ENCODE assay signal across 8 cellular contexts in genomic region chr14:20332386-20332945, GRCh38. TPM values are rescaled to one million over a fixed set of nuclear protein-coding genes. Genes with fewer than 3 reads are reported as not detected.
A peak's percentile ranks its signal among the peaks of the same experiment; 100 is the strongest.
DNase-seq lines count a peak whose midpoint lies in the region; ATAC-seq, FAIRE-seq and TF ChIP-seq lines count a peak whose summit lies in the region.

No MANE protein-coding gene starts in this region.

- no peak for FAIRE-seq in urothelium cell line (lab: Jason Lieb, UNC)

- H3K14ac ChIP-seq in mesenchymal stem cell (ENCODE audit: low read length in 2 of 2) = no peak overlapping the region

- H3K79me1 ChIP-seq in mesenchymal stem cell (replicated peaks; ENCODE audit: low read length, poor library complexity, severe bottlenecking) = no peaks in the 10 kb centered on the region

- peak in 1 of 2 donors; percentile 12 for ATAC-seq in CD4-positive, CD25-positive, alpha-beta regulatory T cell (ENCODE audit: low read depth in 2 of 2)
- peak; percentile 10 for ATAC-seq in GM21423 (IDR thresholded peaks at IDR 0.05; ENCODE audit: unreplicated experiment)

- peak overlapping the region; percentile 87 for H3K9ac ChIP-seq in mesenchymal stem cell (ENCODE audit: low read length)

- peak overlapping the region; percentile 91 to 100 (median 96) for H3K4me3 Mint-ChIP-seq in CD4-positive, CD25-positive, alpha-beta regulatory T cell

- WGBS in mesenchymal stem cell = under 1% methylated on average over 9 of the region's 9 CpGs

- H2BK15ac ChIP-seq in mesenchymal stem cell (ENCODE audit: low read depth, poor library complexity, severe bottlenecking) = no peak overlapping the region

- peak overlapping the region; percentile 94 for H3K4me3 ChIP-seq in CD4-positive, CD25-positive, alpha-beta regulatory T cell (ENCODE audit: low read depth, low read length)
- H3K4me3 ChIP-seq in coronary artery (peak overlapping the region; percentile 68), mesenchymal stem cell (ENCODE audit: insufficient read depth in 1 of 2, low read depth in 1 of 2, low read length in 2 of 2) (peak overlapping the region; percentile 63 to 85)

- H4K91ac ChIP-seq in mesenchymal stem cell (ENCODE audit: low read length) = no peak overlapping the region

- H4K8ac ChIP-seq in mesenchymal stem cell (ENCODE audit: low read length) = no peak overlapping the region

- no peak overlapping the region for H2BK12ac ChIP-seq in mesenchymal stem cell (ENCODE audit: low read length in 2 of 2)

- no peak for TF ChIP-seq CTCF in coronary artery (IDR thresholded peaks at IDR 0.05)

- H2BK120ac ChIP-seq in mesenchymal stem cell (ENCODE audit: low read depth, low read length) = no peak overlapping the region

- H3K18ac ChIP-seq in mesenchymal stem cell (ENCODE audit: low read depth in 1 of 2, low read length in 2 of 2) = peak overlapping the region; percentile 25 to 87

- no peaks in the 10 kb centered on the region for H3K36me3 ChIP-seq in CD4-positive, CD25-positive, alpha-beta regulatory T cell (ENCODE audit: control insufficient read depth, insufficient read depth, low read length)
- peaks cover 0 to 6% of the 10 kb centered on the region in 2 experiments for H3K36me3 ChIP-seq in mesenchymal stem cell (ENCODE audit: control insufficient read depth in 1 of 2, insufficient read depth in 2 of 2, low read depth in 1 of 2, low read length in 2 of 2)

- no peak for DNase-seq in CD4-positive, CD25-positive, alpha-beta regulatory T cell
- DNase-seq in NCI-H526 (lab: John Stamatoyannopoulos, UW) (peak; percentile 26 to 47), coronary artery (ENCODE audit: low spot score) (no peak), mesenchymal stem cell (peak; percentile 46), urothelium cell line (ENCODE audit: low spot score) (peak; percentile 13), GDM1 (lab: John Stamatoyannopoulos, UW) (no peak)
- DNase-seq in stimulated activated CD4-positive, alpha-beta T cell treated with anti-CD3 and anti-CD28 coated beads, Interleukin-4, amount 100 ng/mL, for 4 hours = no peak

- H3K27me3 Mint-ChIP-seq in CD4-positive, CD25-positive, alpha-beta regulatory T cell = no peaks in the 10 kb centered on the region

- H2BK5ac ChIP-seq in mesenchymal stem cell (ENCODE audit: low read depth, low read length, poor library complexity, severe bottlenecking) = no peak overlapping the region

- H3K27ac Mint-ChIP-seq in CD4-positive, CD25-positive, alpha-beta regulatory T cell = peak overlapping the region; percentile 50 to 99 (median 95)

- H3K4me2 ChIP-seq in mesenchymal stem cell (ENCODE audit: low read length, poor library complexity, severe bottlenecking) = peak overlapping the region; percentile 66

- H3K36me3 Mint-ChIP-seq in CD4-positive, CD25-positive, alpha-beta regulatory T cell = no peaks in the 10 kb centered on the region

- H3K4ac ChIP-seq in mesenchymal stem cell (ENCODE audit: low read depth in 1 of 2, low read length in 2 of 2) = peak overlapping the region in 1 of 2 experiments; percentile 59

- H2AK5ac ChIP-seq in mesenchymal stem cell (ENCODE audit: low read length, severe bottlenecking) = no peak overlapping the region

- H3K9me3 Mint-ChIP-seq in CD4-positive, CD25-positive, alpha-beta regulatory T cell = no peaks in the 10 kb centered on the region

- H2AFZ ChIP-seq in mesenchymal stem cell (ENCODE audit: low read depth, low read length) = peak overlapping the region; percentile 53

- H3K27ac ChIP-seq in CD4-positive, CD25-positive, alpha-beta regulatory T cell (ENCODE audit: insufficient read depth, low read length, poor library complexity, severe bottlenecking) = peak overlapping the region; percentile 75
- H3K27ac ChIP-seq in coronary artery (peak overlapping the region; percentile 81 to 85), mesenchymal stem cell (ENCODE audit: low read length, poor library complexity, severe bottlenecking) (peak overlapping the region; percentile 60)

- peaks cover 15% of the 10 kb centered on the region for H3K4me1 ChIP-seq in CD4-positive, CD25-positive, alpha-beta regulatory T cell (ENCODE audit: control insufficient read depth, insufficient read depth, low read length, poor library complexity, severe bottlenecking)
- H3K4me1 ChIP-seq in mesenchymal stem cell (ENCODE audit: control insufficient read depth, insufficient read depth, low read depth, low read length) = no peaks in the 10 kb centered on the region

- H3K4me1 Mint-ChIP-seq in CD4-positive, CD25-positive, alpha-beta regulatory T cell = peaks cover 17 to 44% (median 32%) of the 10 kb centered on the region in 4 donors

- H3K9me3 ChIP-seq in CD4-positive, CD25-positive, alpha-beta regulatory T cell (ENCODE audit: control insufficient read depth in 2 of 2, low read length in 2 of 2) = no peaks in the 10 kb centered on the region
- no peaks in the 10 kb centered on the region for H3K9me3 ChIP-seq in mesenchymal stem cell (ENCODE audit: control insufficient read depth, low read length)

- no peak overlapping the region for H3K23ac ChIP-seq in mesenchymal stem cell (ENCODE audit: low read length in 2 of 2)

- H3K27me3 ChIP-seq in CD4-positive, CD25-positive, alpha-beta regulatory T cell (ENCODE audit: control insufficient read depth, insufficient read depth, low read length) = no peaks in the 10 kb centered on the region
- H3K27me3 ChIP-seq in mesenchymal stem cell (ENCODE audit: control insufficient read depth in 1 of 2, insufficient read depth in 1 of 2, low read length in 2 of 2) = no peaks in the 10 kb centered on the region

RNA-seq across cellular contexts. Expression of gene CCNB1IP1, which starts 0.6 kb away (rescaled TPM):
- 21.2 TPM for total RNA-seq in CD4-positive, CD25-positive, alpha-beta regulatory T cell
- polyA plus RNA-seq in CD4-positive, CD25-positive, alpha-beta regulatory T cell = 10 to 100 TPM in 3 of 4 donors, 1 to 10 TPM in 1; 9.7 to 21.1 (median 14.4) TPM
- polyA plus RNA-seq in mesenchymal stem cell (2013, experiment 1 of 2) = 46.1 TPM
- polyA plus RNA-seq in mesenchymal stem cell (2013, experiment 2 of 2) = 49.5 TPM

RNA-seq across cellular contexts. Expression of gene PARP2, which starts 11.0 kb away (rescaled TPM):
- total RNA-seq in CD4-positive, CD25-positive, alpha-beta regulatory T cell = 18.5 TPM
- polyA plus RNA-seq in CD4-positive, CD25-positive, alpha-beta regulatory T cell = 10 to 100 TPM in 1 of 4 donors, 1 to 10 TPM in 3; 5.2 to 10.3 (median 9.4) TPM
- 12.1 TPM for polyA plus RNA-seq in mesenchymal stem cell (2013, experiment 1 of 2)
- 12.4 TPM for polyA plus RNA-seq in mesenchymal stem cell (2013, experiment 2 of 2)

RNA-seq across cellular contexts. Expression of gene TTC5, which starts 26.7 kb away (rescaled TPM):
- total RNA-seq in CD4-positive, CD25-positive, alpha-beta regulatory T cell = 18.9 TPM
- 10 to 100 TPM; 17.0 to 24.1 (median 19.0) TPM for polyA plus RNA-seq in CD4-positive, CD25-positive, alpha-beta regulatory T cell
- polyA plus RNA-seq in mesenchymal stem cell (2013, experiment 1 of 2) = 8.6 TPM
- polyA plus RNA-seq in mesenchymal stem cell (2013, experiment 2 of 2) = 8.6 TPM

Comparison
In these comparisons a context has a peak if more than half of its experiments do, and no peak if none do; other contexts are left out.
1. DNase-seq: peak in NCI-H526 (2 of 2), mesenchymal stem cell (single experiment) and urothelium cell line (single experiment); none in CD4-positive, CD25-positive, alpha-beta regulatory T cell (0 of 3), coronary artery (single experiment), GDM1 (single experiment) and stimulated activated CD4-positive, alpha-beta T cell treated with anti-CD3 and anti-CD28 coated beads, Interleukin-4, amount 100 ng/mL, for 4 hours (0 of 2).
2. Peak in every context shown above with its lines, with median percentiles within 50 percentile points of each other: H3K27ac ChIP-seq and H3K4me3 ChIP-seq.